1 cellular context compared by ENCODE assay signal in the genomic region with DNA sequence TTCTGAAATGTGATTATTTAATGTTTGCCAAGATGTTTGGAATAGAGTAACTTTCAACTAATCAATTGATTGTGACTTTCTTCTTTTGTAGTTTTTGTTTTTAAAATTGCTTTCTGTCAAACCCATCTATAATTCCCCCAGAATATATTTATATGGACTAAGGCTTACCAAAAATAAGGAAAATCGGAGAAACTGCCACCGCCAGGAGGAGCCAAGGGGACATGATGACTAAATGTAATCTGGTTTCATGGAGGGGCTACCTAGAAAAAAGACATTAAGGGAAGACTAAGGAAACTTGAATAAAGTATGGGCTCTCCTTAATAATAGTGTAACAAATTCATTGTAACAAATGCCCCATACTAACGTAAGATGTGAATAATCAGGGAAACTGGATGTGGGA.
TF ChIP-seq lines count a peak whose summit lies in the region.

No MANE protein-coding gene starts in this region.

TF ChIP-seq in K562, 482 proteins besides CTCF, POLR2A, EP300 and RAD21:
- TF ChIP-seq HDAC8 (tag; IDR thresholded peaks at IDR 0.05) (no peak), U2AF2 (optimal IDR thresholded peaks at IDR 0.05; ENCODE audit: low read depth, low read length) (no peak), ZFX (CRISPR knock-in tag; IDR thresholded peaks at IDR 0.05) (no peak), NCOA4 (IDR thresholded peaks at IDR 0.05; ENCODE audit: partially characterized antibody) (no peak), ZNF511 (CRISPR knock-in tag; IDR thresholded peaks at IDR 0.05) (no peak), ZNF75A (CRISPR knock-in tag; IDR thresholded peaks at IDR 0.05) (no peak), KHSRP (IDR thresholded peaks at IDR 0.05) (no peak), HNRNPK (IDR thresholded peaks at IDR 0.05; ENCODE audit: low read depth, low read length, poor library complexity, severe bottlenecking) (no peak), IFI16 (CRISPR knock-in tag; IDR thresholded peaks at IDR 0.05) (no peak), RNF219 (CRISPR knock-in tag; IDR thresholded peaks at IDR 0.05) (no peak), ZNF77 (CRISPR knock-in tag; IDR thresholded peaks at IDR 0.05) (no peak), NCOA1 (IDR thresholded peaks at IDR 0.05; ENCODE audit: low read depth) (no peak), YBX1 (IDR thresholded peaks at IDR 0.05) (no peak)
